ENCODE assay signal across 9 cellular contexts in genomic region chr2:191246820-191247380, GRCh38. TPM values are rescaled to one million over a fixed set of nuclear protein-coding genes. Genes with fewer than 3 reads are reported as not detected.
DNase-seq lines count a peak whose midpoint lies in the region; ATAC-seq and TF ChIP-seq lines count a peak whose summit lies in the region.
"Had no signal": no experiment of that assay in that cellular context is flagged by ENCODE, and none has a peak within 500 bp of the region (broad histone marks: within the 10 kb centered on the region; RNA-seq: fewer than 3 reads in every experiment).

No MANE protein-coding gene starts in this region.

- ATAC-seq in lung (ENCODE audit: insufficient read depth, low FRiP score) (no peak), upper lobe of right lung (no peak)

- H3K4me3 ChIP-seq in lung, result peak overlapping the region; percentile 43
- H3K4me3 ChIP-seq in upper lobe of right lung, result peak overlapping the region; percentile 77

- H3K27me3 ChIP-seq in lung (ENCODE audit: control insufficient read depth, insufficient read depth) (no peaks in the 10 kb centered on the region), upper lobe of right lung (no peaks in the 10 kb centered on the region)

- no peaks in the 10 kb centered on the region for H3K36me3 ChIP-seq in lung (ENCODE audit: control insufficient read depth in 2 of 2, insufficient read depth in 2 of 2, low read length in 2 of 2)
- H3K36me3 ChIP-seq in upper lobe of right lung, result no peaks in the 10 kb centered on the region

- peak overlapping the region; percentile 36 for H3K27ac Mint-ChIP-seq in activated naive CD4-positive, alpha-beta T cell treated with anti-CD3 and anti-CD28 coated beads, Interleukin-2, amount 50 U/mL, for 24 hours
- H3K27ac Mint-ChIP-seq in activated naive CD4-positive, alpha-beta T cell treated with anti-CD3 and anti-CD28 coated beads, Interleukin-2, amount 10 ng/mL, durations not matched to agents 7 days and 5 days, result no peak overlapping the region

- 50 to 75% methylated on average over 6 of the region's 6 CpGs for WGBS in lung, 2 donors

- TF ChIP-seq CTCF in lung (IDR thresholded peaks at IDR 0.05; ENCODE audit: control extremely low read depth, extremely low read depth), result no peak
- TF ChIP-seq CTCF in upper lobe of right lung (IDR thresholded peaks at IDR 0.05), result no peak

- in situ Hi-C loops in G401 (cut with HindIII; ENCODE audit: low sequenced_read_pairs), result no loop called here

- H3K9me3 Mint-ChIP-seq in activated naive CD4-positive, alpha-beta T cell treated with anti-CD3 and anti-CD28 coated beads, Interleukin-2, amount 50 U/mL, for 24 hours, result no peaks in the 10 kb centered on the region
- H3K9me3 Mint-ChIP-seq in activated naive CD4-positive, alpha-beta T cell treated with anti-CD3 and anti-CD28 coated beads, Interleukin-2, amount 10 ng/mL, durations not matched to agents 7 days and 5 days, result no peaks in the 10 kb centered on the region

- peaks cover 0 to 4% of the 10 kb centered on the region in 2 donors for H3K4me1 ChIP-seq in lung (ENCODE audit: control insufficient read depth in 2 of 2, insufficient read depth in 2 of 2, low read length in 2 of 2)
- H3K4me1 ChIP-seq in upper lobe of right lung, result peaks cover 37% of the 10 kb centered on the region

- peaks cover 19% of the 10 kb centered on the region for H3K4me1 Mint-ChIP-seq in activated naive CD4-positive, alpha-beta T cell treated with anti-CD3 and anti-CD28 coated beads, Interleukin-2, amount 50 U/mL, for 24 hours
- H3K4me1 Mint-ChIP-seq in activated naive CD4-positive, alpha-beta T cell treated with anti-CD3 and anti-CD28 coated beads, Interleukin-2, amount 10 ng/mL, durations not matched to agents 7 days and 5 days, result peaks cover 12% of the 10 kb centered on the region

- intact Hi-C loops in upper lobe of right lung (cut with DNase I), result no loop called here

- H3K27me3 Mint-ChIP-seq in activated naive CD4-positive, alpha-beta T cell treated with anti-CD3 and anti-CD28 coated beads, Interleukin-2, amount 50 U/mL, for 24 hours, result peaks cover 5% of the 10 kb centered on the region
- H3K27me3 Mint-ChIP-seq in activated naive CD4-positive, alpha-beta T cell treated with anti-CD3 and anti-CD28 coated beads, Interleukin-2, amount 10 ng/mL, durations not matched to agents 7 days and 5 days, result peaks cover 28% of the 10 kb centered on the region

- H3K36me3 Mint-ChIP-seq in activated naive CD4-positive, alpha-beta T cell treated with anti-CD3 and anti-CD28 coated beads, Interleukin-2, amount 50 U/mL, for 24 hours, result peaks cover 1% of the 10 kb centered on the region
- H3K36me3 Mint-ChIP-seq in activated naive CD4-positive, alpha-beta T cell treated with anti-CD3 and anti-CD28 coated beads, Interleukin-2, amount 10 ng/mL, durations not matched to agents 7 days and 5 days, result peaks cover 3% of the 10 kb centered on the region

- CTCF ChIA-PET in activated naive CD4-positive, alpha-beta T cell treated with anti-CD3 and anti-CD28 coated beads, Interleukin-2, amount 10 ng/mL, durations not matched to agents 7 days and 5 days (lab: Charles Lee), result interaction anchor here (1.0 to 1.5 kb wide), 4 partner anchors 41 to 81 kb away, joined by 3 to 5 read pairs (median 3); no protein-coding TSS in a partner anchor

- H3K27ac ChIP-seq in lung (ENCODE audit: low read depth in 1 of 2, low read length in 1 of 2) (peak overlapping the region; percentile 49 to 79), upper lobe of right lung (peak overlapping the region; percentile 85)

- no peak for DNase-seq in activated naive CD4-positive, alpha-beta T cell treated with anti-CD3 and anti-CD28 coated beads, Interleukin-2, amount 10 ng/mL, durations not matched to agents 7 days and 5 days
- peak; percentile 33 for DNase-seq in dermis blood vessel endothelial cell
- DNase-seq in lung (ENCODE audit: low spot score), result no peak
- DNase-seq in upper lobe of right lung, result no peak
- DNase-seq in NCI-H345 (lab: John Stamatoyannopoulos, UW), result no peak
- no peak for DNase-seq in G401 (ENCODE audit: low spot score)
- DNase-seq in cerebellum (ENCODE audit: low spot score), result no peak
- DNase-seq: activated naive CD4-positive, alpha-beta T cell had no signal

- H3K9me3 ChIP-seq in lung (ENCODE audit: control insufficient read depth in 2 of 2, insufficient read depth in 1 of 2, low read length in 1 of 2) (peaks cover 0 to 2% of the 10 kb centered on the region in 2 donors), upper lobe of right lung (no peaks in the 10 kb centered on the region)

- peak overlapping the region; percentile 57 for H3K4me3 Mint-ChIP-seq in activated naive CD4-positive, alpha-beta T cell treated with anti-CD3 and anti-CD28 coated beads, Interleukin-2, amount 50 U/mL, for 24 hours
- H3K4me3 Mint-ChIP-seq in activated naive CD4-positive, alpha-beta T cell treated with anti-CD3 and anti-CD28 coated beads, Interleukin-2, amount 10 ng/mL, durations not matched to agents 7 days and 5 days, result no peak overlapping the region

RNA-seq across cellular contexts. Expression of gene MYO1B, which starts 1.7 kb away (rescaled TPM):
- 131 and 133 TPM in 2 replicates for total RNA-seq in dermis blood vessel endothelial cell
- 100 to 1,000 TPM; 121 to 286 TPM for total RNA-seq in lung
- polyA plus RNA-seq in lung, result 10 to 100 TPM; 46.0 to 55.0 TPM
- 231 TPM for total RNA-seq in upper lobe of right lung
- 32.6 TPM in 1 of 2 replicates, not detected in the other for total RNA-seq in G401 (2014; rRNA removed; shearing (Covaris generic))
- total RNA-seq in cerebellum, result 63.5 TPM
